Comparison of ENCODE assay signal across 1 cellular context in the genomic region with DNA sequence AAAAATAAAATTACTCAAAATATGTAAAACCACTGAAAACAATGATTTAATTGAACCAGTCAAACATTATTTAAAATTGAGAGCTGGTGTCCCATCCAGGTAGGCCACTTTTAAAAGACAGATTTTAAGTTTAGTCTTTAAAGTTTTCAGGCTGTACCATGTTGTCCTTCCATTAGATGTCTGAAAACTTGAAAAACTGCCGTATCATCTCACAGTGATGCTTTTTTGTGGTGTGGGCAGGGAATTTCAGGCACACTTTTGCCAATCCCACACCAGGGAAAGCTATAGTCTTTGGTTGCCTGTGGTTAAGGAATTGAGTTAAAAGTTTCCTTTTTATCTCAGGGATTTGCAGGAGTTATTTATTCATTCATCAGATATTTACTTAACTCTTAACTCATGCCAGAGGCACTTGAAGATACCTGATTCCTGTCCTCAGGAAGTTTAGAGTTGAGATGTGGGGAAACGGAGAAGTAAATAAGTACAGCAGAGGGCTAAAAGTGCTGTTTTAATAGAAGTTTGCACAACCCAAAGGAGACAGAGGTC.
TF ChIP-seq lines count a peak whose summit lies in the region.

No MANE protein-coding gene starts in this region.

TF ChIP-seq in SK-N-SH treated with all-trans-retinoic acid at 6 μM for 48 hours, 23 proteins besides CTCF, POLR2A, EP300 and RAD21 (continued from another document):
- TF ChIP-seq, protein P1, sequence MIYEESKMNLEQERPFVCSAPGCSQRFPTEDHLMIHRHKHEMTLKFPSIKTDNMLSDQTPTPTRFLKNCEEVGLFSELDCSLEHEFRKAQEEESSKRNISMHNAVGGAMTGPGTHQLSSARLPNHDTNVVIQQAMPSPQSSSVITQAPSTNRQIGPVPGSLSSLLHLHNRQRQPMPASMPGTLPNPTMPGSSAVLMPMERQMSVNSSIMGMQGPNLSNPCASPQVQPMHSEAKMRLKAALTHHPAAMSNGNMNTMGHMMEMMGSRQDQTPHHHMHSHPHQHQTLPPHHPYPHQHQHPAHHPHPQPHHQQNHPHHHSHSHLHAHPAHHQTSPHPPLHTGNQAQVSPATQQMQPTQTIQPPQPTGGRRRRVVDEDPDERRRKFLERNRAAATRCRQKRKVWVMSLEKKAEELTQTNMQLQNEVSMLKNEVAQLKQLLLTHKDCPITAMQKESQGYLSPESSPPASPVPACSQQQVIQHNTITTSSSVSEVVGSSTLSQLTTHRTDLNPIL (CRISPR knock-in tag; IDR thresholded peaks at IDR 0.05; ENCODE audit: low read depth): no peak
- TF ChIP-seq ESRRG (CRISPR knock-in tag; IDR thresholded peaks at IDR 0.05): no peak
- TF ChIP-seq SNAI2 (CRISPR knock-in tag; IDR thresholded peaks at IDR 0.05): no peak
- TF ChIP-seq, protein P2, sequence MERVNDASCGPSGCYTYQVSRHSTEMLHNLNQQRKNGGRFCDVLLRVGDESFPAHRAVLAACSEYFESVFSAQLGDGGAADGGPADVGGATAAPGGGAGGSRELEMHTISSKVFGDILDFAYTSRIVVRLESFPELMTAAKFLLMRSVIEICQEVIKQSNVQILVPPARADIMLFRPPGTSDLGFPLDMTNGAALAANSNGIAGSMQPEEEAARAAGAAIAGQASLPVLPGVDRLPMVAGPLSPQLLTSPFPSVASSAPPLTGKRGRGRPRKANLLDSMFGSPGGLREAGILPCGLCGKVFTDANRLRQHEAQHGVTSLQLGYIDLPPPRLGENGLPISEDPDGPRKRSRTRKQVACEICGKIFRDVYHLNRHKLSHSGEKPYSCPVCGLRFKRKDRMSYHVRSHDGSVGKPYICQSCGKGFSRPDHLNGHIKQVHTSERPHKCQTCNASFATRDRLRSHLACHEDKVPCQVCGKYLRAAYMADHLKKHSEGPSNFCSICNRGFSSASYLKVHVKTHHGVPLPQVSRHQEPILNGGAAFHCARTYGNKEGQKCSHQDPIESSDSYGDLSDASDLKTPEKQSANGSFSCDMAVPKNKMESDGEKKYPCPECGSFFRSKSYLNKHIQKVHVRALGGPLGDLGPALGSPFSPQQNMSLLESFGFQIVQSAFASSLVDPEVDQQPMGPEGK (CRISPR knock-in tag; IDR thresholded peaks at IDR 0.05; ENCODE audit: borderline replicate concordance): no peak
- TF ChIP-seq ZNF565 (CRISPR knock-in tag; conservative IDR thresholded peaks at IDR 0.05; ENCODE audit: low read depth): no peak
- no peak for TF ChIP-seq CSDC2 (CRISPR knock-in tag; IDR thresholded peaks at IDR 0.05)
- TF ChIP-seq OSR1 (CRISPR knock-in tag; IDR thresholded peaks at IDR 0.05): no peak
- no peak for TF ChIP-seq BACH2 (CRISPR knock-in tag; IDR thresholded peaks at IDR 0.05; ENCODE audit: borderline replicate concordance)
- TF ChIP-seq PPARA (CRISPR knock-in tag; IDR thresholded peaks at IDR 0.05; ENCODE audit: borderline replicate concordance): no peak
- no peak for TF ChIP-seq TOX (CRISPR knock-in tag; IDR thresholded peaks at IDR 0.05; ENCODE audit: borderline replicate concordance)
- TF ChIP-seq ARNTL (CRISPR knock-in tag; IDR thresholded peaks at IDR 0.05; ENCODE audit: borderline replicate concordance, low read depth): no peak
- TF ChIP-seq RARB (CRISPR knock-in tag; IDR thresholded peaks at IDR 0.05): no peak
- TF ChIP-seq ZNF8 (CRISPR knock-in tag; IDR thresholded peaks at IDR 0.05): no peak
- TF ChIP-seq TSHZ2 (CRISPR knock-in tag; IDR thresholded peaks at IDR 0.05): no peak
TF ChIP-seq in SK-N-SH treated with all-trans-retinoic acid at 6 μM for 48 hours: peak in this region for 0.
